13 cellular contexts compared by ENCODE assay signal in genomic region chr20:2984028-2984501, GRCh38. TPM values are rescaled to one million over a fixed set of nuclear protein-coding genes. Genes with fewer than 3 reads are reported as not detected.
DNase-seq lines count a peak whose midpoint lies in the region; ATAC-seq and TF ChIP-seq lines count a peak whose summit lies in the region.
"Had no signal": no experiment of that assay in that cellular context is flagged by ENCODE, and none has a peak within 500 bp of the region (broad histone marks: within the 10 kb centered on the region; RNA-seq: fewer than 3 reads in every experiment).

No MANE protein-coding gene starts in this region.

- ATAC-seq in GM19328 (IDR thresholded peaks at IDR 0.05; ENCODE audit: unreplicated experiment) (peak; percentile 59), HG03095 (IDR thresholded peaks at IDR 0.05; ENCODE audit: unreplicated experiment) (peak; percentile 74), HG02884 (IDR thresholded peaks at IDR 0.05; ENCODE audit: unreplicated experiment) (no peak), left colon (no peak)
- ATAC-seq in central memory CD8-positive, alpha-beta T cell (replicated peaks; ENCODE audit: extremely low read depth, poor library complexity, severe bottlenecking) = peak; percentile 78
- ATAC-seq: sciatic nerve had no signal

- peak overlapping the region; percentile 37 for H3K4me3 ChIP-seq in GM06990 (replicated peaks; ENCODE audit: low read depth, low read length)

- peak; percentile 50 for DNase-seq in GM06990 (ENCODE audit: extremely low read depth, insufficient read length)
- no peak for DNase-seq in central memory CD8-positive, alpha-beta T cell (ENCODE audit: low spot score in 2 of 2)
- no peak for DNase-seq in globus pallidus (ENCODE audit: low spot score)
- no peak for DNase-seq in foreskin melanocyte
- DNase-seq in left colon = no peak
- DNase-seq: Calu3, NCI-H1694 had no signal

- TF ChIP-seq CTCF in GM06990 (IDR thresholded peaks at IDR 0.05; ENCODE audit: insufficient read depth, low read length, poor library complexity, severe bottlenecking) = no peak

- no peaks in the 10 kb centered on the region for H3K27me3 Mint-ChIP-seq in central memory CD8-positive, alpha-beta T cell

- H3K4me1 Mint-ChIP-seq in central memory CD8-positive, alpha-beta T cell = no peaks in the 10 kb centered on the region

- no peaks in the 10 kb centered on the region for H3K9me3 Mint-ChIP-seq in central memory CD8-positive, alpha-beta T cell

- peaks cover 2% of the 10 kb centered on the region for H3K36me3 ChIP-seq in GM06990 (ENCODE audit: control insufficient read depth, insufficient read depth, low read length)

- intact Hi-C loops in left colon (cut with DNase I, micrococcal nuclease) = no loop called here

- peaks cover 18% of the 10 kb centered on the region for H3K36me3 Mint-ChIP-seq in central memory CD8-positive, alpha-beta T cell (ENCODE audit: insufficient read depth)

- no peak overlapping the region for H3K27ac Mint-ChIP-seq in central memory CD8-positive, alpha-beta T cell (ENCODE audit: low read depth)

- H3K27me3 ChIP-seq in GM06990 (replicated peaks; ENCODE audit: control insufficient read depth, insufficient read depth, low read length) = no peaks in the 10 kb centered on the region

- no peak overlapping the region for H3K4me3 Mint-ChIP-seq in central memory CD8-positive, alpha-beta T cell

RNA-seq across cellular contexts. Expression of gene GNRH2, which starts 59.4 kb away (rescaled TPM):
- total RNA-seq in left colon = under 1 TPM in 1 of 2 donors, not detected in 1; 0.64 TPM
- total RNA-seq: fibroblast of lung, lung microvascular endothelial cell, sciatic nerve had no signal

Comparison
In these comparisons a context has a peak if more than half of its experiments do, and no peak if none do; other contexts are left out.
1. ATAC-seq: peak in GM19328 (single experiment), HG03095 (single experiment) and central memory CD8-positive, alpha-beta T cell (single experiment); none in HG02884 (single experiment) and left colon (single experiment).